Comparison of ENCODE assay signal across 8 cellular contexts in the genomic region with DNA sequence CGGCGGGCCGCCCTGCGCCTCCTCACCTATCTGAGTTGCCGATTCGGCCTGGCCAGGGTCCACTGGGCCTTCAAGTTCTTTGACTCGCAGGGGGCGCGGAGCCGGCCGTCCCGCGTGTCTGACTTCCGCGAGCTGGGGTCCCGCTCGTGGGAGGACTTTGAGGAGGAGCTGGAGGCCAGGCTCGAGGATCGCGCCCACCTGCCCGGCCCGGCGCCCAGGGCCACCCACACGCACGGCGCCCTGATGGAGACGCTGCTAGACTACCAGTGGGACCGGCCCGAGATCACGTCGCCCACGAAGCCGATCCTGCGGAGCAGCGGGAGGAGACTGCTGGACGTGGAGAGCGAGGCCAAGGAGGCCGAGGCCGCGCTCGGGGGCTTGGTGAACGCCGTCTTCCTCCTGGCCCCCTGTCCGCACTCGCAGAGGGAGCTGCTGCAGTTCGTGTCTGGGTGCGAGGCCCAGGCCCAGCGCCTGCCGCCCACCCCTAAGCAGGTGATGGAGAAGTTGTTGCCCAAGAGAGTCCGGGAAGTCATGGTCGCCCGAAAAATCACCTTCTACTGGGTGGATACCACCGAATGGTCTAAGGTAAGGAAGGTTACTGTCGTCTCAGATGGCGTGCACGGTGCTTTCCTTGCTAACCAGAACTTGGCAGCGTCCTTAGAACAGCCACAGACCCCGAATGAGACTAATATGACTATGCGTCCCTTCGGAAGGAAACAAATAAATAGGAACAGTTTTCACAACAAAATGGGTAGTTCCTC. TPM values are rescaled to one million over a fixed set of nuclear protein-coding genes. Genes with fewer than 3 reads are reported as not detected.
DNase-seq lines count a peak whose midpoint lies in the region; ATAC-seq and TF ChIP-seq lines count a peak whose summit lies in the region.

No MANE protein-coding gene starts in this region.

- H3K4me3 ChIP-seq in H7 (ENCODE audit: insufficient read depth, low read depth, low read length) (peak overlapping the region; percentile 96), MG63 (peak overlapping the region; percentile 79), astrocyte of the spinal cord (ENCODE audit: low read depth, low read length) (peak overlapping the region; percentile 70), left lung (peak overlapping the region; percentile 89 to 93)

- H3K27me3 Mint-ChIP-seq in stimulated activated naive CD8-positive, alpha-beta T cell treated with anti-CD3 and anti-CD28 coated beads, Interleukin-15, amount 100 ng/mL, for 72 hours, result peaks cover 22% of the 10 kb centered on the region

- H3K27ac Mint-ChIP-seq in stimulated activated naive CD8-positive, alpha-beta T cell treated with anti-CD3 and anti-CD28 coated beads, Interleukin-15, amount 100 ng/mL, for 72 hours, result peak overlapping the region; percentile 84 to 97

- intact Hi-C loops in left lung (cut with DNase I), result no loop called here

- H3K27me3 ChIP-seq in H7 (ENCODE audit: control insufficient read depth, insufficient read depth, low read length) (no peaks in the 10 kb centered on the region), MG63 (no peaks in the 10 kb centered on the region; the same call in 1 of the 2 replicates), left lung (no peaks in the 10 kb centered on the region)

- H3K9me3 ChIP-seq in MG63, result no peaks in the 10 kb centered on the region
- H3K9me3 ChIP-seq in left lung, result no peaks in the 10 kb centered on the region

- H3K4me1 Mint-ChIP-seq in stimulated activated naive CD8-positive, alpha-beta T cell treated with anti-CD3 and anti-CD28 coated beads, Interleukin-15, amount 100 ng/mL, for 72 hours, result peaks cover 29% of the 10 kb centered on the region

- DNase-seq in DMS53 (lab: John Stamatoyannopoulos, UW) (peak; percentile 49), DMS53 treated with DMSO at 0.1 percent for 48 hours (lab: John Stamatoyannopoulos, UW; ENCODE audit: unreplicated experiment) (no peak), H7 (peak; percentile 60), MG63 (peak; percentile 26), astrocyte of the spinal cord (ENCODE audit: low read depth, low spot score) (peak; percentile 6), left lung (peak; percentile 36 to 88), NCI-H446 treated with DMSO at 0.1 percent for 48 hours (lab: John Stamatoyannopoulos, UW) (no peak)
- peak in 1 of 2 donors; percentile 48 for DNase-seq in stimulated activated naive CD8-positive, alpha-beta T cell treated with anti-CD3 and anti-CD28 coated beads, Interleukin-15, amount 100 ng/mL, for 72 hours

- H3K27ac ChIP-seq in left lung, result no peak overlapping the region

- ATAC-seq in left lung, result no peak
- peak; percentile 48 for ATAC-seq in stimulated activated naive CD8-positive, alpha-beta T cell treated with anti-CD3 and anti-CD28 coated beads, Interleukin-15, amount 100 ng/mL, for 72 hours

- peak overlapping the region; percentile 89 to 94 for H3K4me3 Mint-ChIP-seq in stimulated activated naive CD8-positive, alpha-beta T cell treated with anti-CD3 and anti-CD28 coated beads, Interleukin-15, amount 100 ng/mL, for 72 hours

- in situ Hi-C loops in astrocyte of the spinal cord (cut with HindIII; ENCODE audit: low sequenced_read_pairs), result no loop called here

- H3K36me3 ChIP-seq in H7 (replicated peaks; ENCODE audit: control insufficient read depth, insufficient read depth, low read length), result peaks cover 4% of the 10 kb centered on the region
- peaks cover 42% of the 10 kb centered on the region for H3K36me3 ChIP-seq in MG63
- no peaks in the 10 kb centered on the region for H3K36me3 ChIP-seq in left lung

- H3K4me1 ChIP-seq in left lung, result peaks cover 5 to 21% of the 10 kb centered on the region in 2 donors

- H3K9me3 Mint-ChIP-seq in stimulated activated naive CD8-positive, alpha-beta T cell treated with anti-CD3 and anti-CD28 coated beads, Interleukin-15, amount 100 ng/mL, for 72 hours, result no peaks in the 10 kb centered on the region

- TF ChIP-seq CTCF in astrocyte of the spinal cord (IDR thresholded peaks at IDR 0.05; ENCODE audit: low read depth, low read length), result no peak
- TF ChIP-seq CTCF in left lung (IDR thresholded peaks at IDR 0.05), result no peak

RNA-seq across cellular contexts. Expression of a gene that starts 0.6 kb away (rescaled TPM):
- 19.2 and 24.1 TPM in 2 replicates for total RNA-seq in H7 (2014; rRNA removed; shearing (Covaris generic))
- total RNA-seq in MG63 (2014; rRNA removed; shearing (Covaris generic); ENCODE audit: low replicate concordance), result 3.3 and 4.0 TPM in 2 replicates
- total RNA-seq in left lung, result 1 to 10 TPM; 1.7 to 1.8 TPM

Comparison
In these comparisons a context has a peak if more than half of its experiments do, and no peak if none do; other contexts are left out.
1. DNase-seq: peak in DMS53 (single experiment), H7 (single experiment), MG63 (single experiment), astrocyte of the spinal cord (single experiment) and left lung (2 of 2); none in DMS53 treated with DMSO at 0.1 percent for 48 hours (single experiment) and NCI-H446 treated with DMSO at 0.1 percent for 48 hours (single experiment).
2. Peak in every context shown above with its lines, with median percentiles within 50 percentile points of each other: H3K4me3 ChIP-seq.